In genomic region chr10:17430647-17431355, GRCh38 we compare ENCODE assay signal across 8 cellular contexts. TPM values are rescaled to one million over a fixed set of nuclear protein-coding genes. Genes with fewer than 3 reads are reported as not detected.
DNase-seq lines count a peak whose midpoint lies in the region; ATAC-seq and TF ChIP-seq lines count a peak whose summit lies in the region.

No MANE protein-coding gene starts in this region.

- peaks cover 4% of the 10 kb centered on the region for H3K36me3 Mint-ChIP-seq in T-helper 2 cell treated with Interferon-gamma antibody and Interleukin-4, amounts not matched to agents 5 μg/mL and 100 μg/mL, for 36 hours (ENCODE audit: low read depth)
- H3K36me3 Mint-ChIP-seq in brain: no peaks in the 10 kb centered on the region

- peak; percentile 86 for DNase-seq in ELF-1 (ENCODE audit: low read depth, low spot score)
- DNase-seq in KBM-7: peak; percentile 89
- peak; percentile 29 for DNase-seq in T-helper 2 cell treated with Interferon-gamma antibody and Interleukin-4, amounts not matched to agents 5 μg/mL and 100 μg/mL, for 36 hours (ENCODE audit: low spot score)
- DNase-seq in iPS-NIHi11 (ENCODE audit: low spot score): peak; percentile 66
- DNase-seq in smooth muscle cell of the brain vasculature (ENCODE audit: low read depth, low spot score): peak; percentile 78

- H3K9me3 Mint-ChIP-seq in T-helper 2 cell treated with Interferon-gamma antibody and Interleukin-4, amounts not matched to agents 5 μg/mL and 100 μg/mL, for 36 hours: no peaks in the 10 kb centered on the region
- no peaks in the 10 kb centered on the region for H3K9me3 Mint-ChIP-seq in brain

- in situ Hi-C loops in KBM-7 (cut with MboI; ENCODE audit: low pct_unique_long_range_greater_than_20kb, low sequenced_read_pairs): no loop called here

- H3K27me3 Mint-ChIP-seq in T-helper 2 cell treated with Interferon-gamma antibody and Interleukin-4, amounts not matched to agents 5 μg/mL and 100 μg/mL, for 36 hours (ENCODE audit: low read depth): peaks cover 24% of the 10 kb centered on the region
- peaks cover 13% of the 10 kb centered on the region for H3K27me3 Mint-ChIP-seq in brain

- H3K4me1 Mint-ChIP-seq in T-helper 2 cell treated with Interferon-gamma antibody and Interleukin-4, amounts not matched to agents 5 μg/mL and 100 μg/mL, for 36 hours (ENCODE audit: low read depth): peaks cover 51% of the 10 kb centered on the region
- peaks cover 9% of the 10 kb centered on the region for H3K4me1 Mint-ChIP-seq in brain

- ATAC-seq in GM21576 (IDR thresholded peaks at IDR 0.05; ENCODE audit: unreplicated experiment) (no peak), HG02610 (IDR thresholded peaks at IDR 0.05; ENCODE audit: unreplicated experiment) (no peak)

- peak overlapping the region; percentile 70 for H3K27ac Mint-ChIP-seq in T-helper 2 cell treated with Interferon-gamma antibody and Interleukin-4, amounts not matched to agents 5 μg/mL and 100 μg/mL, for 36 hours
- peak overlapping the region in 2 of 5 experiments; percentile 3 for H3K27ac Mint-ChIP-seq in brain

- H3K4me3 Mint-ChIP-seq in T-helper 2 cell treated with Interferon-gamma antibody and Interleukin-4, amounts not matched to agents 5 μg/mL and 100 μg/mL, for 36 hours: no peak overlapping the region
- peak overlapping the region in 1 of 5 experiments; percentile 16 for H3K4me3 Mint-ChIP-seq in brain

- peak; percentile 82 to 90 for TF ChIP-seq CTCF in brain (conservative IDR thresholded peaks at IDR 0.05)

RNA-seq across cellular contexts. Expression of gene ST8SIA6, which starts 23.6 kb away (rescaled TPM):
- 0.46 TPM for polyA plus RNA-seq in brain (ENCODE audit: insufficient read depth, low read depth, low replicate concordance)

Comparison
In these comparisons a context has a peak if more than half of its experiments do, and no peak if none do; other contexts are left out.
1. DNase-seq: peak in every context shown above with its lines; median percentile 89 in KBM-7; 86 in ELF-1; 78 in smooth muscle cell of the brain vasculature; 66 in iPS-NIHi11; 29 in T-helper 2 cell treated with Interferon-gamma antibody and Interleukin-4, amounts not matched to agents 5 μg/mL and 100 μg/mL, for 36 hours.